In the genomic region with DNA sequence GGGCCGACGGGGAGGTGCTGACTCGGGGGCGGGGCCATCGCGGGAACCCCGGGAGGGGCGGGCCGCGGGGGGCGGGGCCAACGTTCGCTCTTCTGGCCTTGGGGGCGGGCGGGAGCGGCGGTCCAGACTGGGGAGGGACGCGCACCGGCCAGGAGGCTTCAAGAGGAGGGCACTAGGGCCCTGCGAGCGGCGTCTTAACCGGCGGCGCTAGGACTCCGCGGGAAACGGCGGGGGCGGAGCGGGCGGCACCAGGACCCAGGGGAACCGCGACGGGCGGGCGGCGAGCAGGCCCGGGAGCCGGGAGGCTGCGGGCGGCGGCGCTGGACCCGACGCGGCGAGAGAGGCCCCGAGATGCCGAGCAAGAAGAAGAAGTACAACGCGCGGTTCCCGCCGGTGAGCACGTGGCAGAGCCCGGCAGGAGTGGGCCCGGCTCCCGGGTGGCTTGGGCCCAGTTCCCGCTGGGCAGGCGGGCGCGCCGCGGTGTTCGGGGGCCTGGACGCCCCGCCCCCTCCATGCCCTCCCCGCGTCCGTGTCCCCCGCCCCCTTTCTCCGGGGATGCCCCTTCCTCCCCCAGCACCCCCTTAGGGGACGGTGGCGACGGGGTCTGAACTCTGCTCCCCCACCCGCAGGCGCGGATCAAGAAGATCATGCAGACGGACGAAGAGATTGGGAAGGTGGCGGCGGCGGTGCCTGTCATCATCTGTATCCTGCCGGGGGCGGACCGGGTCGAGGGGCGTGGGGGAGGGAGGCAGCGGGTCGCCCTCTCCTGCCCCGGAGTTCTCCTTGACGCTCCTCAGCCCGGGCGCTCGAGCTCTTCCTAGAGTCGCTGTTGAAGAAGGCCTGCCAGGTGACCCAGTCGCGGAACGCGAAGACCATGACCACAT, we compare ENCODE assay signal across 8 cellular contexts. TPM values are rescaled to one million over a fixed set of nuclear protein-coding genes. Genes with fewer than 3 reads are reported as not detected.
DNase-seq lines count a peak whose midpoint lies in the region; ATAC-seq and TF ChIP-seq lines count a peak whose summit lies in the region.

A gene with protein sequence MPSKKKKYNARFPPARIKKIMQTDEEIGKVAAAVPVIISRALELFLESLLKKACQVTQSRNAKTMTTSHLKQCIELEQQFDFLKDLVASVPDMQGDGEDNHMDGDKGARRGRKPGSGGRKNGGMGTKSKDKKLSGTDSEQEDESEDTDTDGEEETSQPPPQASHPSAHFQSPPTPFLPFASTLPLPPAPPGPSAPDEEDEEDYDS (plus strand): TSS at position 276 of the 884 bp plus-strand sequence. CDS start 76 bp downstream, at position 352.

- H3K4me3 ChIP-seq in AG09309 (ENCODE audit: control insufficient read depth, low read depth, low read length) = peak within 1 kb of the TSS; percentile 98

- ATAC-seq in HG03378 (IDR thresholded peaks at IDR 0.05; ENCODE audit: unreplicated experiment) = peak; percentile 65

- TF ChIP-seq CTCF in AG09309 (IDR thresholded peaks at IDR 0.05; ENCODE audit: control insufficient read depth, insufficient read depth, low read depth, low read length, missing control alignments) = no peak

- DNase-seq in AG09309 (ENCODE audit: low read depth) (peak; percentile 89), NCI-H460 (ENCODE audit: extremely low read depth, low read depth) (peak; percentile 95), cerebellar cortex (ENCODE audit: low spot score) (peak; percentile 99), islet precursor cell (peak; percentile 99)
- DNase-seq in activated CD4-positive, CD25-positive, alpha-beta regulatory T cell treated with anti-CD3 and anti-CD28 coated beads, Interleukin-2, amount 50 U/mL, for 72 hours = peak; percentile 96
- peak; percentile 100 for DNase-seq in stimulated activated CD4-positive, alpha-beta T cell treated with anti-CD3 and anti-CD28 coated beads, Interleukin-12 subunit alpha, Interleukin-12 subunit beta, amount 100 ng/mL, for 4 hours

- peak; percentile 22 for TF ChIP-seq POLR2A in GM19099 (IDR thresholded peaks at IDR 0.05; ENCODE audit: extremely low read depth, insufficient read length, low read depth)

RNA-seq across cellular contexts. Expression of the gene that starts here (rescaled TPM):
- 57.2 and 62.4 TPM in 2 replicates for total RNA-seq in NCI-H460 (2014; rRNA removed; shearing (Covaris generic))
- 63.0 and 102 TPM in 2 replicates for polyA plus RNA-seq in NCI-H460 (2014; cell fraction: nucleus; rRNA removed)

Comparison
In these comparisons a context has a peak if more than half of its experiments do, and no peak if none do; other contexts are left out.
1. Peak in every context shown above with its lines: DNase-seq, ATAC-seq and H3K4me3 ChIP-seq.